In the genomic region with DNA sequence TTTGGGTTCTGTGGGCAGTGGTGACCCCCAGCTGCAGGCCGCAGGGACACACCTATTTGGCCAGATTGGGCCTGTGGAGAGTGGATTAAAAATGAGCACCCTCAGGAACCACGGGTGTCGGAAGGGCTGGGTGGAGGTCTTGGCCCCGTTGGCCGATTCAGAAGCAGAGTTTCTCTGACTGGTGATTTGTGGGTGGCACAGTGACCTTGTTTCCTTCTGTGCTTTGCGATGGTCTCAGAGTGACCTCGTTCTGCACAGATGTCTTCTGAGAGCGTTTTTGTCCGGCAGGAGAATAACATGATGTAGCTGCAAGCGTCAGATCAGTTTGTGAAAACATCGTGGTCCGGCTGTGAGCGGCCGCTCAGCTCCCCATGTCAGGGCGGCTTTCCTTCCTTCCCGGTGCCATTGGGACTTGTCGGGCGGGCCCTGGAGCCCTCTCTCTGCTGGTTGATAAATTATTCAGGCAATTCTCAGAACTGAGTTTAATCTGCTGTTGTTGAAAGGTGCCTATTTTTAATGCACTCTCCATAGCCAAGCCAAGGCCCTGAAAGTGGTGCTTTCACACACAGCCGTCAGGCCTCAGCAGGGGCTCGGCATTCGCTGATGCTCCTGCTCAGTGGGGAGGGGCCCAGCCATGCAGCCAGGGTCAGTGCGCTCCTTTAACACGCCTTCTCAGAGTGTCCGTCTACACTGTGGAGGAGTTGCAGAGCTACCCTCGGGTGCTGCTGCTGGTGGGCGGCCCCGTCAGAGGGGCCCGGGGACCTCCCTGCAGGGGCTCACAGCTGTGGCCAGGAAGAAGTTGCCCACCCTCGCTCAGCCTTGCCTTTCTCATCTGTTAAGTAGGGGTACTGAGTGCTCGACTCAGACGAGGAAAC, we compare ENCODE assay signal across 1 cellular context.
TF ChIP-seq lines count a peak whose summit lies in the region.

No MANE protein-coding gene starts in this region.

TF ChIP-seq in HepG2, 621 proteins besides CTCF, POLR2A, EP300 and RAD21:
- TF ChIP-seq DPF2 (CRISPR knock-in tag; IDR thresholded peaks at IDR 0.05; ENCODE audit: borderline replicate concordance, low read depth) (no peak), ZNF432 (CRISPR knock-in tag; IDR thresholded peaks at IDR 0.05; ENCODE audit: borderline replicate concordance) (no peak), ZNF343 (CRISPR knock-in tag; IDR thresholded peaks at IDR 0.05) (no peak), ZNF44 (CRISPR knock-in tag; IDR thresholded peaks at IDR 0.05) (no peak), HOXA3 (CRISPR knock-in tag; IDR thresholded peaks at IDR 0.05) (no peak), ZNF75D (CRISPR knock-in tag; IDR thresholded peaks at IDR 0.05; ENCODE audit: borderline replicate concordance) (no peak)
- TF ChIP-seq, protein P1, sequence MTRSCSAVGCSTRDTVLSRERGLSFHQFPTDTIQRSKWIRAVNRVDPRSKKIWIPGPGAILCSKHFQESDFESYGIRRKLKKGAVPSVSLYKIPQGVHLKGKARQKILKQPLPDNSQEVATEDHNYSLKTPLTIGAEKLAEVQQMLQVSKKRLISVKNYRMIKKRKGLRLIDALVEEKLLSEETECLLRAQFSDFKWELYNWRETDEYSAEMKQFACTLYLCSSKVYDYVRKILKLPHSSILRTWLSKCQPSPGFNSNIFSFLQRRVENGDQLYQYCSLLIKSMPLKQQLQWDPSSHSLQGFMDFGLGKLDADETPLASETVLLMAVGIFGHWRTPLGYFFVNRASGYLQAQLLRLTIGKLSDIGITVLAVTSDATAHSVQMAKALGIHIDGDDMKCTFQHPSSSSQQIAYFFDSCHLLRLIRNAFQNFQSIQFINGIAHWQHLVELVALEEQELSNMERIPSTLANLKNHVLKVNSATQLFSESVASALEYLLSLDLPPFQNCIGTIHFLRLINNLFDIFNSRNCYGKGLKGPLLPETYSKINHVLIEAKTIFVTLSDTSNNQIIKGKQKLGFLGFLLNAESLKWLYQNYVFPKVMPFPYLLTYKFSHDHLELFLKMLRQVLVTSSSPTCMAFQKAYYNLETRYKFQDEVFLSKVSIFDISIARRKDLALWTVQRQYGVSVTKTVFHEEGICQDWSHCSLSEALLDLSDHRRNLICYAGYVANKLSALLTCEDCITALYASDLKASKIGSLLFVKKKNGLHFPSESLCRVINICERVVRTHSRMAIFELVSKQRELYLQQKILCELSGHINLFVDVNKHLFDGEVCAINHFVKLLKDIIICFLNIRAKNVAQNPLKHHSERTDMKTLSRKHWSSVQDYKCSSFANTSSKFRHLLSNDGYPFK (CRISPR knock-in tag; IDR thresholded peaks at IDR 0.05; ENCODE audit: borderline replicate concordance): no peak
- TF ChIP-seq, protein P2, sequence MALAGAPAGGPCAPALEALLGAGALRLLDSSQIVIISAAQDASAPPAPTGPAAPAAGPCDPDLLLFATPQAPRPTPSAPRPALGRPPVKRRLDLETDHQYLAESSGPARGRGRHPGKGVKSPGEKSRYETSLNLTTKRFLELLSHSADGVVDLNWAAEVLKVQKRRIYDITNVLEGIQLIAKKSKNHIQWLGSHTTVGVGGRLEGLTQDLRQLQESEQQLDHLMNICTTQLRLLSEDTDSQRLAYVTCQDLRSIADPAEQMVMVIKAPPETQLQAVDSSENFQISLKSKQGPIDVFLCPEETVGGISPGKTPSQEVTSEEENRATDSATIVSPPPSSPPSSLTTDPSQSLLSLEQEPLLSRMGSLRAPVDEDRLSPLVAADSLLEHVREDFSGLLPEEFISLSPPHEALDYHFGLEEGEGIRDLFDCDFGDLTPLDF (CRISPR knock-in tag; IDR thresholded peaks at IDR 0.05): no peak
